Comparison of ENCODE assay signal across 8 cellular contexts in the genomic region with DNA sequence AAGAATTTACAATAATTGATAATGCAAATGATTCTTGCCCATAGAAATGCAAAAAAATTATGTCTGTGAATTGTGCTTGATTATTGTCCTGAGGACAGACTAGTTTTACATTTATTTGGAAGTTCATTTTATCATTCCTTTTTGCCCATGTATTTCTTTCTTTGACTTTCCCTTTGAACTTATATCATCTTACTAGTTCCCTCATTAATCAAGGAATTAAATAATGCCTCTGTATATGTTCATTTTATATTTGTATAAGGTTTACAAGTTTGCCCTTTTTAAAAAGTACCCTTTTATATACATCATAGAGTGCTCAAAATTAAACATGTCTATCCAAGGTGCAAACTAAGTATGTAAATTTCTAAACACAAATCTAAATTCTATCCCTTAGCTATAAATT.
"Had no signal": no experiment of that assay in that cellular context is flagged by ENCODE, and none has a peak within 500 bp of the region (broad histone marks: within the 10 kb centered on the region; RNA-seq: fewer than 3 reads in every experiment).

No MANE protein-coding gene starts in this region.

- FAIRE-seq: G401.6, GM12878, GM12891, GM12892, GM18507, GM19239 had no signal

- DNase-seq: GDM1, GF-D8 had no signal

- H3K4me3 ChIP-seq: GM12878 had no signal
